8 cellular contexts compared by ENCODE assay signal in the genomic region with DNA sequence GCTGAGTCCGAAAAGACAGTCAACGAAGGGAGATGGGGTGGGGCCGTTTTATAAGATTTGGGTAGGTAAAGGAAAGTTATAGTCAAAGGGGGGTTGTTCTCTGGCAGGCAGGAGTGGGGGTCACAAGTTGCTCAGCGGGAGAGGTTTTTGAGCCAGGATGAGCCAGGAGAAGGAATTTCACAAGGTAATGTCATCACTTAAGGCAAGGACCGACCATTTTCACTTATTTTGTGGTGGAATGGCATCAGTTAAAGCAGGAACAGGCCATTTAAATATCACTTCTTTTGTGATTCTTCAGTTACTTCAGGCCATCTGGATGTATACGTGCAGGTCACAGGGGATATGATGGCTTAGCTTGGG. TPM values are rescaled to one million over a fixed set of nuclear protein-coding genes. Genes with fewer than 3 reads are reported as not detected.
A peak's percentile ranks its signal among the peaks of the same experiment; 100 is the strongest.
DNase-seq lines count a peak whose midpoint lies in the region; FAIRE-seq and TF ChIP-seq lines count a peak whose summit lies in the region.
"Not testable (repeated sequence)": the region's sequence is repeated elsewhere in the genome, so short reads cannot be mapped to it uniquely, and the experiment has no call there.

No MANE protein-coding gene starts in this region.

- H3K79me1 ChIP-seq in H9 (ENCODE audit: insufficient read depth, low read depth, low read length, poor library complexity, severe bottlenecking); mesendoderm (ENCODE audit: low read length); neuronal stem cell (ENCODE audit: low read depth, low read length): not testable (repeated sequence)

- H3K4me2 ChIP-seq in H9 (ENCODE audit: insufficient read depth, insufficient read length, low read length); mesendoderm (ENCODE audit: low read length); neuronal stem cell (ENCODE audit: insufficient read depth, low read length, poor library complexity, severe bottlenecking): not testable (repeated sequence)
- H3K4me2 ChIP-seq in astrocyte (ENCODE audit: low read length) (peak overlapping the region; percentile 31), smooth muscle cell (peak overlapping the region; percentile 66)

- not testable (repeated sequence) for H3K23ac ChIP-seq in H9 (ENCODE audit: insufficient read length, low read depth, low read length); mesendoderm (ENCODE audit: low read length); neuronal stem cell (ENCODE audit: low read depth, low read length, poor library complexity)

- CTCF ChIA-PET in Caco-2 (lab: Charles Lee), result not testable (repeated sequence)

- H2BK15ac ChIP-seq in H9 (ENCODE audit: low read depth, low read length); neuronal stem cell (ENCODE audit: low read length): not testable (repeated sequence)
- peak overlapping the region; percentile 45 for H2BK15ac ChIP-seq in mesendoderm (replicated peaks; ENCODE audit: low read depth)

- POLR2A ChIA-PET in Caco-2 (lab: Charles Lee), result not testable (repeated sequence)

- not testable (repeated sequence) for H3K9ac ChIP-seq in H9 (ENCODE audit: extremely low read depth, insufficient read length, low read length); neuronal stem cell (ENCODE audit: low read depth, low read length, poor library complexity); smooth muscle cell (ENCODE audit: low read depth)
- H3K9ac ChIP-seq in HUES6 (ENCODE audit: low read length), result peak overlapping the region; percentile 67
- peak overlapping the region; percentile 22 for H3K9ac ChIP-seq in astrocyte (ENCODE audit: low read length)
- peak overlapping the region; percentile 60 for H3K9ac ChIP-seq in mesendoderm (ENCODE audit: low read length)

- H3K9me3 ChIP-seq in Caco-2; H9 (ENCODE audit: control insufficient read depth, low read depth, low read length); HUES6 (ENCODE audit: control insufficient read depth, insufficient read depth, low read depth, low read length); astrocyte (ENCODE audit: insufficient read depth, low read depth, low read length); neuronal stem cell (replicated peaks in 1 of 2; ENCODE audit: control insufficient read depth in 2 of 2, insufficient read depth in 1 of 2, low read depth in 1 of 2, low read length in 2 of 2); smooth muscle cell (replicated peaks; ENCODE audit: low read depth): not testable (repeated sequence)

- not testable (repeated sequence) for BruUV-seq in Caco-2 (replicated peaks; lab: Mats Ljungman, UMichigan)

- not testable (repeated sequence) for H3K27me3 Mint-ChIP-seq in Caco-2 (ENCODE audit: insufficient read depth, unreplicated experiment); H9 (ENCODE audit: low read depth); astrocyte (ENCODE audit: low read depth, unreplicated experiment); chondrocyte (ENCODE audit: low read depth)

- not testable (repeated sequence) for H3F3A ChIP-seq in smooth muscle cell (ENCODE audit: low read depth)

- not testable (repeated sequence) for H3K4ac ChIP-seq in H9 (ENCODE audit: low read depth, low read length); neuronal stem cell (ENCODE audit: low read length)
- peak overlapping the region; percentile 84 for H3K4ac ChIP-seq in mesendoderm (ENCODE audit: low read depth, low read length)

- H2BK20ac ChIP-seq in H9 (ENCODE audit: low read depth, low read length, poor library complexity, severe bottlenecking), result not testable (repeated sequence)

- H2BK120ac ChIP-seq in H9 (ENCODE audit: low read depth, low read length, poor library complexity, severe bottlenecking); neuronal stem cell (ENCODE audit: low read depth, low read length): not testable (repeated sequence)
- H2BK120ac ChIP-seq in mesendoderm (ENCODE audit: low read depth, low read length), result peak overlapping the region; percentile 100

- not testable (repeated sequence) for H2AK5ac ChIP-seq in H9 (ENCODE audit: insufficient read length, low read length); mesendoderm (ENCODE audit: low read length); neuronal stem cell (ENCODE audit: low read depth, low read length)

- H3K56ac ChIP-seq in H9 (ENCODE audit: insufficient read length, low read depth, low read length), result not testable (repeated sequence)
- H3K56ac ChIP-seq in mesendoderm (ENCODE audit: low read length), result peak overlapping the region; percentile 90

- DNase-seq in Caco-2; H9; astrocyte (ENCODE audit: low read depth); chondrocyte (ENCODE audit: low spot score); neuronal stem cell (ENCODE audit: low spot score); smooth muscle cell (lab: John Stamatoyannopoulos, UW; ENCODE audit: unreplicated experiment): not testable (repeated sequence)
- DNase-seq in mesendoderm, result peak; percentile 84

- H2BK5ac ChIP-seq in H9 (ENCODE audit: insufficient read length, low read length); neuronal stem cell (ENCODE audit: low read length): not testable (repeated sequence)
- H2BK5ac ChIP-seq in mesendoderm (ENCODE audit: low read length), result peak overlapping the region; percentile 99

- H2AFZ ChIP-seq in H9 (ENCODE audit: low read length), result not testable (repeated sequence)
- peak overlapping the region; percentile 26 for H2AFZ ChIP-seq in astrocyte (ENCODE audit: low read depth, low read length)
- peak overlapping the region; percentile 53 for H2AFZ ChIP-seq in neuronal stem cell (ENCODE audit: low read length)
- peak overlapping the region; percentile 35 for H2AFZ ChIP-seq in smooth muscle cell (ENCODE audit: low read depth)

- TF ChIP-seq CTCF in Caco-2 (IDR thresholded peaks at IDR 0.05; ENCODE audit: insufficient read depth in 1 of 2, low read depth in 1 of 2, low read length in 1 of 2, severe bottlenecking in 1 of 2, unreplicated experiment in 1 of 2); H9 (conservative IDR thresholded peaks at IDR 0.05); astrocyte (IDR thresholded peaks at IDR 0.05; ENCODE audit: insufficient read depth, low read depth, low read length); chondrocyte (IDR thresholded peaks at IDR 0.05); smooth muscle cell (IDR thresholded peaks at IDR 0.05; ENCODE audit: borderline replicate concordance, insufficient read depth, poor library complexity, severe bottlenecking): not testable (repeated sequence)

- not testable (repeated sequence) for H4K5ac ChIP-seq in H9 (ENCODE audit: insufficient read length, low read depth, low read length); mesendoderm (ENCODE audit: low read length)

- not testable (repeated sequence) for H4K8ac ChIP-seq in H9 (replicated peaks; ENCODE audit: insufficient read length, low read depth, low read length); mesendoderm (ENCODE audit: low read depth, low read length); neuronal stem cell (ENCODE audit: low read depth, low read length)

- H3T11ph ChIP-seq in H9 (ENCODE audit: low read length), result not testable (repeated sequence)

- not testable (repeated sequence) for H3K27ac ChIP-seq in H9 (ENCODE audit: insufficient read length, low read depth, low read length); astrocyte (ENCODE audit: low read depth, low read length); neuronal stem cell (replicated peaks; ENCODE audit: low read length)
- peak overlapping the region; percentile 79; the same call in 1 of the 2 replicates for H3K27ac ChIP-seq in HUES6 (ENCODE audit: low read depth, low read length)
- H3K27ac ChIP-seq in mesendoderm (ENCODE audit: low read depth, low read length), result peak overlapping the region; percentile 99
- peak overlapping the region; percentile 85 for H3K27ac ChIP-seq in smooth muscle cell (ENCODE audit: low read depth)

- H3K36me3 ChIP-seq in Caco-2 (ENCODE audit: control insufficient read depth, insufficient read depth, low read length); HUES6 (ENCODE audit: control insufficient read depth, insufficient read depth, low read length); astrocyte (ENCODE audit: insufficient read depth, low read length); mesendoderm (ENCODE audit: control insufficient read depth, insufficient read depth, low read length); neuronal stem cell (replicated peaks in 1 of 2; ENCODE audit: control insufficient read depth in 2 of 2, insufficient read depth in 2 of 2, low read length in 2 of 2); smooth muscle cell (ENCODE audit: low read depth): not testable (repeated sequence)

- not testable (repeated sequence) for FAIRE-seq in astrocyte (lab: Jason Lieb, UNC)

- H3K79me2 ChIP-seq in H9 (ENCODE audit: insufficient read depth, low read length); astrocyte (ENCODE audit: insufficient read depth, low read length); mesendoderm (ENCODE audit: control insufficient read depth, insufficient read depth, low read length); smooth muscle cell (ENCODE audit: low read depth): not testable (repeated sequence)

- H3K23me2 ChIP-seq in H9 (ENCODE audit: insufficient read length, low read depth, low read length, poor library complexity, severe bottlenecking), result not testable (repeated sequence)

- H2BK12ac ChIP-seq in H9 (ENCODE audit: insufficient read length, low read depth, low read length); neuronal stem cell (ENCODE audit: low read length): not testable (repeated sequence)

- H3K9me3 Mint-ChIP-seq in Caco-2 (ENCODE audit: unreplicated experiment); H9; astrocyte (ENCODE audit: unreplicated experiment); chondrocyte (ENCODE audit: low read depth): not testable (repeated sequence)

- H3K36me3 Mint-ChIP-seq in Caco-2 (ENCODE audit: insufficient read depth, unreplicated experiment); H9 (ENCODE audit: insufficient read depth in 1 of 3, low read depth in 3 of 3); astrocyte (ENCODE audit: low read depth, unreplicated experiment); chondrocyte (ENCODE audit: low read depth): not testable (repeated sequence)

- H3K4me3 Mint-ChIP-seq in Caco-2 (ENCODE audit: unreplicated experiment); H9; astrocyte (ENCODE audit: unreplicated experiment); chondrocyte (ENCODE audit: unreplicated experiment): not testable (repeated sequence)

- not testable (repeated sequence) for H3K18ac ChIP-seq in H9 (ENCODE audit: insufficient read length, low read depth, low read length); neuronal stem cell (ENCODE audit: low read length)
- H3K18ac ChIP-seq in mesendoderm (ENCODE audit: low read length), result peak overlapping the region; percentile 100

- not testable (repeated sequence) for H3K4me3 ChIP-seq in Caco-2 (ENCODE audit: low read depth, low read length); HUES6 (ENCODE audit: low read depth, low read length); astrocyte (ENCODE audit: insufficient read depth, low read depth, low read length); mesendoderm (ENCODE audit: low read length); neuronal stem cell (ENCODE audit: low read length in 2 of 2); smooth muscle cell

- no CpG with 5 or more reads among the region's 6 CpGs for WGBS in H9 (ENCODE audit: extremely low coverage, insufficient read length, low lambda C conversion rate)
- no CpG with 5 or more reads among the region's 6 CpGs for WGBS in mesendoderm (ENCODE audit: extremely low coverage, insufficient coverage, low lambda C conversion rate)
- WGBS in neuronal stem cell (ENCODE audit: extremely low coverage in 2 of 2, insufficient read length in 2 of 2, insufficient replicate concordance in 1 of 2), 2 donors, result no CpG with 5 or more reads among the region's 6 CpGs
- WGBS in smooth muscle cell (ENCODE audit: low lambda C conversion rate), result 42% methylated on average over 6 of the region's 6 CpGs

- intact Hi-C loops in Caco-2 (cut with micrococcal nuclease; ENCODE audit: unreplicated experiment), result not testable (repeated sequence)

- H4K20me1 ChIP-seq in H9 (ENCODE audit: control insufficient read depth, insufficient read depth, insufficient read length); astrocyte (ENCODE audit: insufficient read depth, low read length); smooth muscle cell (ENCODE audit: low read depth): not testable (repeated sequence)

- H3K4me1 Mint-ChIP-seq in Caco-2 (ENCODE audit: low read depth, unreplicated experiment), result not testable (repeated sequence)
- H3K4me1 Mint-ChIP-seq in H9 (peaks cover 31 to 40% of the 10 kb centered on the region in 2 experiments), astrocyte (ENCODE audit: low read depth, unreplicated experiment) (peaks cover 18% of the 10 kb centered on the region), chondrocyte (ENCODE audit: low read depth) (peaks cover 12% of the 10 kb centered on the region)

- not testable (repeated sequence) for H4K91ac ChIP-seq in H9 (ENCODE audit: insufficient read length, low read depth, low read length); neuronal stem cell (ENCODE audit: low read depth, low read length, poor library complexity)

- H3K27ac Mint-ChIP-seq in Caco-2 (ENCODE audit: unreplicated experiment), result peak overlapping the region; percentile 33
- peak overlapping the region in 2 of 3 experiments; percentile 9 to 62; a peak in 3 of 7 replicates for H3K27ac Mint-ChIP-seq in H9
- peak overlapping the region; percentile 94 for H3K27ac Mint-ChIP-seq in astrocyte (ENCODE audit: unreplicated experiment)
- H3K27ac Mint-ChIP-seq in chondrocyte (ENCODE audit: unreplicated experiment), result peak overlapping the region; percentile 94

- not testable (repeated sequence) for H3K27me3 ChIP-seq in Caco-2 (replicated peaks; ENCODE audit: control insufficient read depth, insufficient read depth, low read length); H9 (ENCODE audit: insufficient read depth, low read length); HUES6 (ENCODE audit: control insufficient read depth, insufficient read depth, low read length); astrocyte (ENCODE audit: insufficient read depth, low read length); mesendoderm (ENCODE audit: insufficient read depth, low read length, poor library complexity); neuronal stem cell (ENCODE audit: control insufficient read depth in 3 of 3, insufficient read depth in 3 of 3, low read depth in 1 of 3, low read length in 3 of 3); smooth muscle cell (ENCODE audit: low read depth)

- not testable (repeated sequence) for H3K4me1 ChIP-seq in Caco-2; H9 (ENCODE audit: insufficient read depth, low read length); astrocyte (ENCODE audit: insufficient read depth, low read length); neuronal stem cell (ENCODE audit: control insufficient read depth in 2 of 2, insufficient read depth in 1 of 2, low read depth in 1 of 2, low read length in 2 of 2); smooth muscle cell (ENCODE audit: low read depth)
- H3K4me1 ChIP-seq in HUES6 (ENCODE audit: control insufficient read depth, insufficient read depth, low read length), result peaks cover 37% of the 10 kb centered on the region
- H3K4me1 ChIP-seq in mesendoderm (ENCODE audit: control insufficient read depth, low read depth, low read length), result peaks cover 13% of the 10 kb centered on the region

- not testable (repeated sequence) for H3K14ac ChIP-seq in H9 (ENCODE audit: insufficient read depth, low read length); neuronal stem cell (ENCODE audit: low read length)

RNA-seq across cellular contexts. Expression of a gene that starts 7.3 kb away (rescaled TPM):
- total RNA-seq in Caco-2 (2022) (81.8 and 89.8 TPM in 2 replicates), H9 (2021) (131 and 132 TPM in 2 replicates), astrocyte (87.7 and 95.7 TPM in 2 replicates), chondrocyte (80.5 to 97.7 TPM (median 84.7 TPM) in 3 replicates), smooth muscle cell (123 and 134 TPM in 2 replicates)
- 316 TPM for polyA plus RNA-seq in mesendoderm (2013, experiment 1 of 2)
- polyA plus RNA-seq in mesendoderm (2013, experiment 2 of 2), result 310 TPM
- polyA plus RNA-seq in neuronal stem cell (2013, experiment 1 of 2), result 89.2 TPM
- polyA plus RNA-seq in neuronal stem cell (2013, experiment 2 of 2), result 84.7 TPM
- 122 and 128 TPM in 2 replicates for polyA plus RNA-seq in smooth muscle cell

RNA-seq across cellular contexts. Expression of a gene that starts 50.9 kb away (rescaled TPM):
- total RNA-seq in Caco-2 (2022) (9.2 and 9.8 TPM in 2 replicates), H9 (2021) (14.2 and 15.7 TPM in 2 replicates), astrocyte (7.9 and 10.0 TPM in 2 replicates), chondrocyte (8.6 to 12.9 TPM (median 9.7 TPM) in 3 replicates), smooth muscle cell (21.4 and 29.3 TPM in 2 replicates)
- 44.2 TPM for polyA plus RNA-seq in mesendoderm (2013, experiment 1 of 2)
- polyA plus RNA-seq in mesendoderm (2013, experiment 2 of 2), result 42.6 TPM
- 31.2 TPM for polyA plus RNA-seq in neuronal stem cell (2013, experiment 1 of 2)
- polyA plus RNA-seq in neuronal stem cell (2013, experiment 2 of 2), result 30.7 TPM
- 18.5 and 20.9 TPM in 2 replicates for polyA plus RNA-seq in smooth muscle cell

Comparison
In these comparisons a context has a peak if more than half of its experiments do, and no peak if none do; other contexts are left out.
1. H3K27ac Mint-ChIP-seq: peak in every context shown above with its lines; median percentile 94 in astrocyte; 94 in chondrocyte; 36 in H9; 33 in Caco-2.